In genomic region chr15:65338823-65339222, GRCh38 we compare ENCODE assay signal across 1 cellular context.
A peak's percentile ranks its signal among the peaks of the same experiment; 100 is the strongest.
TF ChIP-seq lines count a peak whose summit lies in the region.

No MANE protein-coding gene starts in this region.

TF ChIP-seq in HEK293, 187 proteins besides CTCF, POLR2A, EP300 and RAD21 (continued from another document):
- TF ChIP-seq, protein P1, sequence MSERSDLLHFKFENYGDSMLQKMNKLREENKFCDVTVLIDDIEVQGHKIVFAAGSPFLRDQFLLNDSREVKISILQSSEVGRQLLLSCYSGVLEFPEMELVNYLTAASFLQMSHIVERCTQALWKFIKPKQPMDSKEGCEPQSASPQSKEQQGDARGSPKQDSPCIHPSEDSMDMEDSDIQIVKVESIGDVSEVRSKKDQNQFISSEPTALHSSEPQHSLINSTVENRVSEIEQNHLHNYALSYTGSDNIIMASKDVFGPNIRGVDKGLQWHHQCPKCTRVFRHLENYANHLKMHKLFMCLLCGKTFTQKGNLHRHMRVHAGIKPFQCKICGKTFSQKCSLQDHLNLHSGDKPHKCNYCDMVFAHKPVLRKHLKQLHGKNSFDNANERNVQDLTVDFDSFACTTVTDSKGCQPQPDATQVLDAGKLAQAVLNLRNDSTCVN (tag by site-specific recombination; optimal IDR thresholded peaks at IDR 0.05) = no peak
- TF ChIP-seq, protein P2, sequence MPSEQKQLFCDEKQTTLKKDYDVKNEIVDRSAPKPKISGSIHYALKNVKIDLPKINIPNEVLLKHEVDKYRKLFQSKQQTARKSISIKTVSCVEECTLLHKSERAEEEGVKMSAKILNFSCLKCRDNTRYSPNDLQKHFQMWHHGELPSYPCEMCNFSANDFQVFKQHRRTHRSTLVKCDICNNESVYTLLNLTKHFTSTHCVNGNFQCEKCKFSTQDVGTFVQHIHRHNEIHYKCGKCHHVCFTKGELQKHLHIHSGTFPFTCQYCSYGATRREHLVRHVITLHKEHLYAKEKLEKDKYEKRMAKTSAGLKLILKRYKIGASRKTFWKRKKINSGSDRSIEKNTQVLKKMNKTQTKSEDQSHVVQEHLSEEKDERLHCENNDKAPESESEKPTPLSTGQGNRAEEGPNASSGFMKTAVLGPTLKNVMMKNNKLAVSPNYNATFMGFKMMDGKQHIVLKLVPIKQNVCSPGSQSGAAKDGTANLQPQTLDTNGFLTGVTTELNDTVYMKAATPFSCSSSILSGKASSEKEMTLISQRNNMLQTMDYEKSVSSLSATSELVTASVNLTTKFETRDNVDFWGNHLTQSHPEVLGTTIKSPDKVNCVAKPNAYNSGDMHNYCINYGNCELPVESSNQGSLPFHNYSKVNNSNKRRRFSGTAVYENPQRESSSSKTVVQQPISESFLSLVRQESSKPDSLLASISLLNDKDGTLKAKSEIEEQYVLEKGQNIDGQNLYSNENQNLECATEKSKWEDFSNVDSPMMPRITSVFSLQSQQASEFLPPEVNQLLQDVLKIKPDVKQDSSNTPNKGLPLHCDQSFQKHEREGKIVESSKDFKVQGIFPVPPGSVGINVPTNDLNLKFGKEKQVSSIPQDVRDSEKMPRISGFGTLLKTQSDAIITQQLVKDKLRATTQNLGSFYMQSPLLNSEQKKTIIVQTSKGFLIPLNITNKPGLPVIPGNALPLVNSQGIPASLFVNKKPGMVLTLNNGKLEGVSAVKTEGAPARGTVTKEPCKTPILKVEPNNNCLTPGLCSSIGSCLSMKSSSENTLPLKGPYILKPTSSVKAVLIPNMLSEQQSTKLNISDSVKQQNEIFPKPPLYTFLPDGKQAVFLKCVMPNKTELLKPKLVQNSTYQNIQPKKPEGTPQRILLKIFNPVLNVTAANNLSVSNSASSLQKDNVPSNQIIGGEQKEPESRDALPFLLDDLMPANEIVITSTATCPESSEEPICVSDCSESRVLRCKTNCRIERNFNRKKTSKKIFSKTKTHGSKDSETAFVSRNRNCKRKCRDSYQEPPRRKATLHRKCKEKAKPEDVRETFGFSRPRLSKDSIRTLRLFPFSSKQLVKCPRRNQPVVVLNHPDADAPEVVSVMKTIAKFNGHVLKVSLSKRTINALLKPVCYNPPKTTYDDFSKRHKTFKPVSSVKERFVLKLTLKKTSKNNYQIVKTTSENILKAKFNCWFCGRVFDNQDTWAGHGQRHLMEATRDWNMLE (tag by site-specific recombination; conservative IDR thresholded peaks at IDR 0.05; ENCODE audit: low read depth) = no peak
- TF ChIP-seq BCL11B (tag by site-specific recombination; IDR thresholded peaks at IDR 0.05; ENCODE audit: low read depth) (no peak), GLIS1 (tag by site-specific recombination; IDR thresholded peaks at IDR 0.05) (no peak), ZNF138 (tag by site-specific recombination; IDR thresholded peaks at IDR 0.05; ENCODE audit: borderline replicate concordance) (no peak), ZNF302 (tag by site-specific recombination; IDR thresholded peaks at IDR 0.05; ENCODE audit: low read depth) (no peak), ZNF792 (tag by site-specific recombination; IDR thresholded peaks at IDR 0.05) (no peak), ZNF335 (tag by site-specific recombination; conservative IDR thresholded peaks at IDR 0.05) (peak; percentile 34), ZBTB17 (tag by site-specific recombination; IDR thresholded peaks at IDR 0.05) (no peak), ZNF223 (tag by site-specific recombination; IDR thresholded peaks at IDR 0.05) (no peak), RBAK (tag by site-specific recombination; IDR thresholded peaks at IDR 0.05) (no peak), ZNF600 (tag by site-specific recombination; IDR thresholded peaks at IDR 0.05) (peak; percentile 96), ZNF514 (tag by site-specific recombination; IDR thresholded peaks at IDR 0.05) (no peak)
- TF ChIP-seq, protein P3, sequence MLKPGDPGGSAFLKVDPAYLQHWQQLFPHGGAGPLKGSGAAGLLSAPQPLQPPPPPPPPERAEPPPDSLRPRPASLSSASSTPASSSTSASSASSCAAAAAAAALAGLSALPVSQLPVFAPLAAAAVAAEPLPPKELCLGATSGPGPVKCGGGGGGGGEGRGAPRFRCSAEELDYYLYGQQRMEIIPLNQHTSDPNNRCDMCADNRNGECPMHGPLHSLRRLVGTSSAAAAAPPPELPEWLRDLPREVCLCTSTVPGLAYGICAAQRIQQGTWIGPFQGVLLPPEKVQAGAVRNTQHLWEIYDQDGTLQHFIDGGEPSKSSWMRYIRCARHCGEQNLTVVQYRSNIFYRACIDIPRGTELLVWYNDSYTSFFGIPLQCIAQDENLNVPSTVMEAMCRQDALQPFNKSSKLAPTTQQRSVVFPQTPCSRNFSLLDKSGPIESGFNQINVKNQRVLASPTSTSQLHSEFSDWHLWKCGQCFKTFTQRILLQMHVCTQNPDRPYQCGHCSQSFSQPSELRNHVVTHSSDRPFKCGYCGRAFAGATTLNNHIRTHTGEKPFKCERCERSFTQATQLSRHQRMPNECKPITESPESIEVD (tag by site-specific recombination; IDR thresholded peaks at IDR 0.05) = no peak
- TF ChIP-seq, protein P4, sequence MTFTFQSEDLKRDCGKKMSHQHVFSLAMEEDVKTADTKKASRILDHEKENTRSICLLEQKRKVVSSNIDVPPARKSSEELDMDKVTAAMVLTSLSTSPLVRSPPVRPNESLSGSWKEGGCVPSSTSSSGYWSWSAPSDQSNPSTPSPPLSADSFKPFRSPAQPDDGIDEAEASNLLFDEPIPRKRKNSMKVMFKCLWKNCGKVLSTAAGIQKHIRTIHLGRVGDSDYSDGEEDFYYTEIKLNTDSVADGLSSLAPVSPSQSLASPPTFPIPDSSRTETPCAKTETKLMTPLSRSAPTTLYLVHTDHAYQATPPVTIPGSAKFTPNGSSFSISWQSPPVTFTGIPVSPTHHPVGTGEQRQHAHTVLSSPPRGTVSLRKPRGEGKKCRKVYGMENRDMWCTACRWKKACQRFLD (tag by site-specific recombination; IDR thresholded peaks at IDR 0.05) = no peak
